Comparison of ENCODE assay signal across 7 cellular contexts in genomic region chr2:78739282-78739681, GRCh38.
"Had no signal": no experiment of that assay in that cellular context is flagged by ENCODE, and none has a peak within 500 bp of the region (broad histone marks: within the 10 kb centered on the region; RNA-seq: fewer than 3 reads in every experiment).

No MANE protein-coding gene starts in this region.

- H3K9ac ChIP-seq: KMS-11 had no signal

- FAIRE-seq: HTR-8/SVneo, K562 had no signal

- ATAC-seq: K562 had no signal

- H3K27ac ChIP-seq: HL-60, KMS-11 had no signal

- H3K4me2 ChIP-seq: KMS-11 had no signal

- DNase-seq: IMR-90, KBM-7, KG1 had no signal

- H3K4me3 ChIP-seq: K562 had no signal
